ENCODE assay signal across 22 cellular contexts in genomic region chr2:72033636-72034035, GRCh38.
DNase-seq lines count a peak whose midpoint lies in the region; ATAC-seq and TF ChIP-seq lines count a peak whose summit lies in the region.
"Had no signal": no experiment of that assay in that cellular context is flagged by ENCODE, and none has a peak within 500 bp of the region (broad histone marks: within the 10 kb centered on the region; RNA-seq: fewer than 3 reads in every experiment).

No MANE protein-coding gene starts in this region.

- no peaks in the 10 kb centered on the region for H3K9me3 ChIP-seq in esophagus muscularis mucosa
- H3K9me3 ChIP-seq in lower lobe of right lung = no peaks in the 10 kb centered on the region
- H3K9me3 ChIP-seq: A549, body of pancreas, transverse colon had no signal

- H3K27me3 ChIP-seq in esophagus muscularis mucosa (no peaks in the 10 kb centered on the region), lower lobe of right lung (ENCODE audit: low read depth) (no peaks in the 10 kb centered on the region)
- H3K27me3 ChIP-seq: body of pancreas, transverse colon had no signal

- ATAC-seq in Right ventricle myocardium inferior (peak; percentile 68), lower lobe of right lung (peak; percentile 29 to 41)
- ATAC-seq: A549; activated T-helper 17 cell treated with anti-CD3 and anti-CD28 coated beads, Interleukin-2, amount 50 U/mL, for 72 hours; body of pancreas; GM12878; naive thymus-derived CD8-positive, alpha-beta T cell had no signal

- TF ChIP-seq EP300 in esophagus muscularis mucosa (IDR thresholded peaks at IDR 0.05) = no peak

- WGBS in esophagus muscularis mucosa = 77% methylated on average over 8 of the region's 8 CpGs

- DNase-seq in Right ventricle myocardium inferior (ENCODE audit: missing footprints) (no peak), cardiac septum (ENCODE audit: low spot score) (no peak), esophagus muscularis mucosa (ENCODE audit: extremely low spot score) (peak; percentile 90), lower lobe of right lung (no peak), DMS153 (lab: John Stamatoyannopoulos, UW) (no peak), DMS53 (lab: John Stamatoyannopoulos, UW) (no peak), COLO829 (ENCODE audit: low spot score) (no peak), pons (ENCODE audit: low spot score) (no peak)
- DNase-seq: activated CD4-positive, alpha-beta T cell treated with anti-CD3 and anti-CD28 coated beads for 4 hours; activated naive CD4-positive, alpha-beta T cell treated with anti-CD3 and anti-CD28 coated beads, Interleukin-2, amount 50 U/mL, for 16 hours; body of pancreas; H9; naive thymus-derived CD8-positive, alpha-beta T cell; NCI-H1417 treated with DMSO at 0.1 percent for 48 hours; NCI-H2029 treated with DMSO at 0.1 percent for 48 hours; NCI-H2227 treated with DMSO at 0.1 percent for 48 hours; T-helper 9 cell; transverse colon had no signal

- no peak for TF ChIP-seq CTCF in esophagus muscularis mucosa (IDR thresholded peaks at IDR 0.05)
- no peak for TF ChIP-seq CTCF in lower lobe of right lung (IDR thresholded peaks at IDR 0.05)

- H3K4me3 ChIP-seq in esophagus muscularis mucosa (no peak overlapping the region), lower lobe of right lung (no peak overlapping the region)
- H3K4me3 ChIP-seq: A549, body of pancreas, GM12878, transverse colon had no signal

- H3K36me3 ChIP-seq in esophagus muscularis mucosa = no peaks in the 10 kb centered on the region
- no peaks in the 10 kb centered on the region for H3K36me3 ChIP-seq in lower lobe of right lung
- H3K36me3 ChIP-seq: transverse colon had no signal

- H3K4me1 ChIP-seq in esophagus muscularis mucosa (no peaks in the 10 kb centered on the region), lower lobe of right lung (no peaks in the 10 kb centered on the region)
- H3K4me1 ChIP-seq: A549, body of pancreas, transverse colon had no signal

- H3K27ac ChIP-seq in esophagus muscularis mucosa (replicated peaks in 1 of 4) (no peak overlapping the region), lower lobe of right lung (no peak overlapping the region)
- H3K27ac ChIP-seq: A549, body of pancreas, transverse colon, VCaP had no signal

- intact Hi-C loops in Right ventricle myocardium inferior (cut with DNase I) (no loop called here), cardiac septum (cut with DNase I) (no loop called here), esophagus muscularis mucosa (cut with DNase I) (no loop called here), lower lobe of right lung (cut with DNase I) (no loop called here)

- no peak for TF ChIP-seq POLR2A in esophagus muscularis mucosa (IDR thresholded peaks at IDR 0.05; ENCODE audit: low read depth)
